Comparison of ENCODE assay signal across 1 cellular context in the genomic region with DNA sequence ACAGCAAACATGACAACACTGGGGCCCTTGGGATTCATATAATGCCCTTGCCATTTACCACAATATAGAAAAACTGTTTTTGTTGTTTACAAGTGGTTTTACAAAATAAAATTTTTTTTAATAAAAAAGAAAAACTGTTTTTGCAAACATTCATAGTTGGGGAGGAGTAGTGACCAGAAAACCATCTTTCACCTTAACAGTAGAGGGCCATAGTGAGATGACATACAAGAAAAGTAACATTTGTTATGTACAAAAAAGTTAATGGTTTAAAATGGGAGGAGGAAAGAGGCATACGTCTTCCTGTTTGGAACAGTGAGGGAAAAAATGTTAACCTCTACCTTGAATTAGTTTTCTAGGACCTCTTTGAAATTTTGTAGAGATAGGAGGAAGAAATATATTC.
A peak's percentile ranks its signal among the peaks of the same experiment; 100 is the strongest.
TF ChIP-seq lines count a peak whose summit lies in the region.

No MANE protein-coding gene starts in this region.

TF ChIP-seq in K562, 482 proteins besides CTCF, POLR2A, EP300 and RAD21:
- TF ChIP-seq ZNF507 (tag; conservative IDR thresholded peaks at IDR 0.05), result 0 out of 2 replicates have a peak, but pooled peaks have one; percentile 17
